In genomic region chr15:40942865-40943264, GRCh38 we compare ENCODE assay signal across 1 cellular context.
TF ChIP-seq lines count a peak whose summit lies in the region.

No MANE protein-coding gene starts in this region.

TF ChIP-seq in IMR-90, 13 proteins besides CTCF, POLR2A, EP300 and RAD21:
- no peak for TF ChIP-seq NFE2L2 (IDR thresholded peaks at IDR 0.05; ENCODE audit: low read depth, low read length)
- no peak for TF ChIP-seq BHLHE40 (IDR thresholded peaks at IDR 0.05; ENCODE audit: low read depth, low read length)
- TF ChIP-seq RFX5 (IDR thresholded peaks at IDR 0.05; ENCODE audit: low read depth, low read length): no peak
- TF ChIP-seq RCOR1 (IDR thresholded peaks at IDR 0.05; ENCODE audit: insufficient replicate concordance, low read length): no peak
- no peak for TF ChIP-seq SMC3 (IDR thresholded peaks at IDR 0.05; ENCODE audit: low read depth, low read length)
- TF ChIP-seq FOS (IDR thresholded peaks at IDR 0.05; ENCODE audit: low read depth, low read length): no peak
- TF ChIP-seq CHD1 (IDR thresholded peaks at IDR 0.05; ENCODE audit: low read depth, low read length): no peak
